8 cellular contexts compared by ENCODE assay signal in the genomic region with DNA sequence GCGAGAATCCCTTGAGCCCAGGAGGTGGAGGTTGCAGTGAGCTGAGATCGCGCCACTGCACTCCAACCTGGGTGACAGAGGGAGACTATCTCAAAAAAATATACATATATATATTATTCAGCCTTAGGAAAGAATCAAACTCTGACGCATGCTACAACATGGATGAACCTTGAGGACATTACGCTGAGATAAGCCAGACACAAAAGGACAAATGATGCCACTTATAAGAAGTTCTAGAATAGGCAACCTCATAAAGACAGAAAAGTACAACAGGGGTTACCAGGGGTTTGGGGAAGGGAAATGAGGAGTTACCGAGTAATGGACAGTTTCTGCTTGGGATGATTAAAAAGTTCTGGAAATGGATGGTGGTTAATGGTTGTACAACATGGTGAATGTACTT. TPM values are rescaled to one million over a fixed set of nuclear protein-coding genes. Genes with fewer than 3 reads are reported as not detected.
DNase-seq lines count a peak whose midpoint lies in the region; ATAC-seq and TF ChIP-seq lines count a peak whose summit lies in the region.

No MANE protein-coding gene starts in this region.

- peaks cover 0 to 2% of the 10 kb centered on the region in 2 donors for H3K27me3 Mint-ChIP-seq in CD8-positive, alpha-beta memory T cell
- H3K27me3 Mint-ChIP-seq in osteocyte (ENCODE audit: unreplicated experiment) = no peaks in the 10 kb centered on the region

- no peak for TF ChIP-seq CTCF in PC-9 (conservative IDR thresholded peaks at IDR 0.05)
- no peak for TF ChIP-seq CTCF in epithelial cell of esophagus (IDR thresholded peaks at IDR 0.05; ENCODE audit: insufficient read depth, low read depth, low read length, missing control alignments)
- TF ChIP-seq CTCF in osteocyte (IDR thresholded peaks at IDR 0.05) = no peak

- TSS peak; percentile 33 for BruUV-seq in PC-9 (replicated peaks; lab: Mats Ljungman, UMichigan)

- H3K27ac Mint-ChIP-seq in CD8-positive, alpha-beta memory T cell = peak overlapping the region; percentile 92 to 98 (median 94)
- H3K27ac Mint-ChIP-seq in osteocyte (ENCODE audit: unreplicated experiment) = peak overlapping the region; percentile 97

- peaks cover 17 to 33% (median 26%) of the 10 kb centered on the region in 3 donors for H3K4me1 Mint-ChIP-seq in CD8-positive, alpha-beta memory T cell
- peaks cover 40% of the 10 kb centered on the region for H3K4me1 Mint-ChIP-seq in osteocyte (ENCODE audit: unreplicated experiment)

- H4K20me1 ChIP-seq in PC-9 (ENCODE audit: insufficient read depth) = no peaks in the 10 kb centered on the region

- peaks cover 37% of the 10 kb centered on the region for H3K36me3 ChIP-seq in CD8-positive, alpha-beta memory T cell (ENCODE audit: insufficient read depth, low read length)
- peaks cover 33% of the 10 kb centered on the region; the same call in 1 of the 2 replicates for H3K36me3 ChIP-seq in PC-9 (ENCODE audit: low read depth)

- H3K79me2 ChIP-seq in PC-9 (ENCODE audit: low read depth) = peaks cover 17% of the 10 kb centered on the region

- intact Hi-C loops in PC-9 (cut with micrococcal nuclease; ENCODE audit: unreplicated experiment) = loop anchor here (1.0 to 5.0 kb wide), 3 partner anchors 39 to 174 kb away; no protein-coding TSS in a partner anchor

- H3K9me3 ChIP-seq in CD8-positive, alpha-beta memory T cell (ENCODE audit: low read length) = no peaks in the 10 kb centered on the region
- H3K9me3 ChIP-seq in PC-9 (ENCODE audit: insufficient read depth, low read depth) = no peaks in the 10 kb centered on the region

- DNase-seq in CD8-positive, alpha-beta memory T cell = no peak
- DNase-seq in PC-9 = no peak
- DNase-seq in epithelial cell of esophagus (ENCODE audit: low read depth) = no peak
- DNase-seq in osteocyte (ENCODE audit: extremely low spot score, unreplicated experiment) = no peak
- no peak for DNase-seq in NCI-H69 (lab: John Stamatoyannopoulos, UW)
- DNase-seq in AG08395 (ENCODE audit: low spot score) = no peak
- DNase-seq in stimulated activated naive CD4-positive, alpha-beta T cell (lab: John Stamatoyannopoulos, UW) = no peak

- ATAC-seq in HG03354 (IDR thresholded peaks at IDR 0.05; ENCODE audit: poor library complexity, severe bottlenecking, unreplicated experiment) = no peak

- H3F3A ChIP-seq in PC-9 (ENCODE audit: insufficient read depth, low read depth) = peaks cover 2% of the 10 kb centered on the region; the same call in 1 of the 2 replicates

- peak overlapping the region; percentile 80 for H3K4me3 ChIP-seq in CD8-positive, alpha-beta memory T cell (ENCODE audit: low read length)
- H3K4me3 ChIP-seq in PC-9 (peak overlapping the region; percentile 84), epithelial cell of esophagus (ENCODE audit: low read length) (peak overlapping the region; percentile 80)

- H3K27me3 ChIP-seq in CD8-positive, alpha-beta memory T cell (ENCODE audit: insufficient read depth, low read length, poor library complexity, severe bottlenecking) = no peaks in the 10 kb centered on the region
- H3K27me3 ChIP-seq in PC-9 (ENCODE audit: insufficient read depth, low read depth) = no peaks in the 10 kb centered on the region

- H3K4me1 ChIP-seq in CD8-positive, alpha-beta memory T cell (ENCODE audit: insufficient read depth, low read length) = peaks cover 20% of the 10 kb centered on the region
- H3K4me1 ChIP-seq in PC-9 (replicated peaks; ENCODE audit: insufficient read depth) = peaks cover 13% of the 10 kb centered on the region

- POLR2A ChIA-PET in CD8-positive, alpha-beta memory T cell (lab: Charles Lee) = interaction anchor here (1.1 to 1.2 kb wide), 3 partner anchors 12 to 127 kb away, joined by 4 to 12 read pairs (median 4); a partner anchor contains a TSS
- POLR2A ChIA-PET in PC-9 (lab: Charles Lee; ENCODE audit: unreplicated experiment) = no interaction called here

- H3K9me3 Mint-ChIP-seq in CD8-positive, alpha-beta memory T cell = no peaks in the 10 kb centered on the region
- H3K9me3 Mint-ChIP-seq in osteocyte (ENCODE audit: unreplicated experiment) = no peaks in the 10 kb centered on the region

- H3K4me3 Mint-ChIP-seq in CD8-positive, alpha-beta memory T cell = peak overlapping the region; percentile 91 to 98 (median 93)
- peak overlapping the region; percentile 88 for H3K4me3 Mint-ChIP-seq in osteocyte (ENCODE audit: unreplicated experiment)

- H3K27ac ChIP-seq in CD8-positive, alpha-beta memory T cell (ENCODE audit: low read depth, low read length) = peak overlapping the region; percentile 82
- H3K27ac ChIP-seq in PC-9 = no peak overlapping the region

- H2AFZ ChIP-seq in PC-9 = peak overlapping the region; percentile 89; the same call in 1 of the 2 replicates

- H3K9me2 ChIP-seq in PC-9 (ENCODE audit: insufficient read depth) = no peaks in the 10 kb centered on the region

- H3K4me2 ChIP-seq in PC-9 = peak overlapping the region; percentile 95

- H3K36me3 Mint-ChIP-seq in CD8-positive, alpha-beta memory T cell = peaks cover 0 to 46% (median 6%) of the 10 kb centered on the region in 3 donors
- peaks cover 27% of the 10 kb centered on the region for H3K36me3 Mint-ChIP-seq in osteocyte (ENCODE audit: unreplicated experiment)

- CTCF ChIA-PET in CD8-positive, alpha-beta memory T cell (lab: Charles Lee) = interaction anchor here (0.6 to 2.7 kb wide), 5 partner anchors 10 to 126 kb away, joined by 3 to 11 read pairs (median 5); a partner anchor contains a TSS
- CTCF ChIA-PET in PC-9 (lab: Charles Lee) = no interaction called here

RNA-seq across cellular contexts. Expression of a gene that starts 0.7 kb away (rescaled TPM):
- 10 to 100 TPM; 64.2 to 64.8 TPM for total RNA-seq in CD8-positive, alpha-beta memory T cell
- 91.2 TPM for polyA plus RNA-seq in CD8-positive, alpha-beta memory T cell
- total RNA-seq in PC-9 (2021) (69.8 and 70.7 TPM in 2 replicates), osteocyte (85.5 and 89.0 TPM in 2 replicates)

RNA-seq across cellular contexts. Expression of a gene that starts 59.0 kb away (rescaled TPM):
- 1 to 10 TPM; 5.5 to 5.9 TPM for total RNA-seq in CD8-positive, alpha-beta memory T cell
- 12.2 TPM for polyA plus RNA-seq in CD8-positive, alpha-beta memory T cell
- total RNA-seq in PC-9 (2021) (7.8 and 10.3 TPM in 2 replicates), osteocyte (13.6 and 14.4 TPM in 2 replicates)
